Comparison of ENCODE assay signal across 1 cellular context in the genomic region with DNA sequence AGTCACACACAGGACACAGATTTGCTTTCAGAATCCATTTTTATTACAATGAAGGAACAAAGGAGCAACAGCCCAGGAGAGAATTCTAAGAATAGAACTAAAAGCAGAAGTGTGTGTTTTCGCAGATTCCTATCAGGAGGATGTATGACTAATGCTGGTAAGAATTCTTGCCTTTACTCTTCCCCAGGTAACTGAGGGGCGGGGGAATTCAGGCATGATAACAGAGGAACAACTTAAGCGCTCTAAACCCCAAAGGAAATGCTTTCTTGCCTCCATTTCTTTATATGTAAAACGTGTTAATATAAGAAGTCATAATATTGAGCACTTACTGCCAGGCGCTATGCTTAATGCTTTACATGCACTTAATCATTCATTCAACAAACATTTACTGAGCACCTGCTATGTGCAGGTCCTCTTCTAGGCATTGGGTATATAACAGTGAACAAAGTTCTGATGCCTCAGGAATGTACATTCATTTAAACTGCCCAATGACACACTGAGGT.
TF ChIP-seq lines count a peak whose summit lies in the region.

No MANE protein-coding gene starts in this region.

TF ChIP-seq in K562, 482 proteins besides CTCF, POLR2A, EP300 and RAD21 (continues in another document):
- peak; percentile 68; the same call in 1 of the 2 replicates for TF ChIP-seq MTA1 (IDR thresholded peaks at IDR 0.05; ENCODE audit: borderline replicate concordance)
- TF ChIP-seq NR3C1 (CRISPR knock-in tag; IDR thresholded peaks at IDR 0.05): no peak
- peak; percentile 84; the same call in 1 of the 2 replicates for TF ChIP-seq SMARCC2 (IDR thresholded peaks at IDR 0.05; ENCODE audit: low read depth)
- peak; percentile 98 for TF ChIP-seq SPI1 (IDR thresholded peaks at IDR 0.05; ENCODE audit: borderline replicate concordance, low read depth, low read length)
- peak; percentile 57; the same call in 1 of the 2 replicates for TF ChIP-seq ATF7 (IDR thresholded peaks at IDR 0.05)
- TF ChIP-seq TSC22D4 (tag; IDR thresholded peaks at IDR 0.05): no peak
- TF ChIP-seq DPF2 (IDR thresholded peaks at IDR 0.05): peak; percentile 83
- TF ChIP-seq MEF2D (tag; conservative IDR thresholded peaks at IDR 0.05; ENCODE audit: low read depth): peak; percentile 97
- no peak for TF ChIP-seq TCF7 (IDR thresholded peaks at IDR 0.05; ENCODE audit: borderline replicate concordance)
- peak; percentile 85 for TF ChIP-seq MEF2A (IDR thresholded peaks at IDR 0.05; ENCODE audit: control insufficient read depth, low read depth, low read length)
- TF ChIP-seq, protein P1, sequence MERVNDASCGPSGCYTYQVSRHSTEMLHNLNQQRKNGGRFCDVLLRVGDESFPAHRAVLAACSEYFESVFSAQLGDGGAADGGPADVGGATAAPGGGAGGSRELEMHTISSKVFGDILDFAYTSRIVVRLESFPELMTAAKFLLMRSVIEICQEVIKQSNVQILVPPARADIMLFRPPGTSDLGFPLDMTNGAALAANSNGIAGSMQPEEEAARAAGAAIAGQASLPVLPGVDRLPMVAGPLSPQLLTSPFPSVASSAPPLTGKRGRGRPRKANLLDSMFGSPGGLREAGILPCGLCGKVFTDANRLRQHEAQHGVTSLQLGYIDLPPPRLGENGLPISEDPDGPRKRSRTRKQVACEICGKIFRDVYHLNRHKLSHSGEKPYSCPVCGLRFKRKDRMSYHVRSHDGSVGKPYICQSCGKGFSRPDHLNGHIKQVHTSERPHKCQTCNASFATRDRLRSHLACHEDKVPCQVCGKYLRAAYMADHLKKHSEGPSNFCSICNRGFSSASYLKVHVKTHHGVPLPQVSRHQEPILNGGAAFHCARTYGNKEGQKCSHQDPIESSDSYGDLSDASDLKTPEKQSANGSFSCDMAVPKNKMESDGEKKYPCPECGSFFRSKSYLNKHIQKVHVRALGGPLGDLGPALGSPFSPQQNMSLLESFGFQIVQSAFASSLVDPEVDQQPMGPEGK (CRISPR knock-in tag; IDR thresholded peaks at IDR 0.05; ENCODE audit: borderline replicate concordance): no peak
- TF ChIP-seq ZNF3 (CRISPR knock-in tag; IDR thresholded peaks at IDR 0.05): peak; percentile 93
- TF ChIP-seq JUN (IDR thresholded peaks at IDR 0.05; ENCODE audit: borderline replicate concordance, low read depth, low read length): peak; percentile 87
- no peak for TF ChIP-seq JUN (CRISPR knock-in tag; IDR thresholded peaks at IDR 0.05; ENCODE audit: borderline replicate concordance)
- peak in 1 of 2 experiments; percentile 47; a peak in 1 of 4 replicates for TF ChIP-seq TBL1XR1 (IDR thresholded peaks at IDR 0.05; ENCODE audit: low read length in 2 of 2)
- peak; percentile 95 for TF ChIP-seq SOX6 (IDR thresholded peaks at IDR 0.05)
- peak in 1 of 2 experiments; percentile 41; a peak in 1 of 4 replicates for TF ChIP-seq RCOR1 (IDR thresholded peaks at IDR 0.05; ENCODE audit: borderline replicate concordance in 1 of 2, low read depth in 2 of 2, low read length in 2 of 2)
- no peak for TF ChIP-seq ZNF280B (CRISPR knock-in tag; IDR thresholded peaks at IDR 0.05)
- TF ChIP-seq, protein P2, sequence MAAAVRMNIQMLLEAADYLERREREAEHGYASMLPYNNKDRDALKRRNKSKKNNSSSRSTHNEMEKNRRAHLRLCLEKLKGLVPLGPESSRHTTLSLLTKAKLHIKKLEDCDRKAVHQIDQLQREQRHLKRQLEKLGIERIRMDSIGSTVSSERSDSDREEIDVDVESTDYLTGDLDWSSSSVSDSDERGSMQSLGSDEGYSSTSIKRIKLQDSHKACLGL (CRISPR knock-in tag; IDR thresholded peaks at IDR 0.05; ENCODE audit: borderline replicate concordance, poor library complexity, severe bottlenecking): no peak
- peak; percentile 95 for TF ChIP-seq SMARCE1 (IDR thresholded peaks at IDR 0.05)
- peak; percentile 94 for TF ChIP-seq CTBP1 (IDR thresholded peaks at IDR 0.05; ENCODE audit: borderline replicate concordance)
- TF ChIP-seq TFAM (CRISPR knock-in tag; conservative IDR thresholded peaks at IDR 0.05): no peak
- TF ChIP-seq RBBP5 (IDR thresholded peaks at IDR 0.05; ENCODE audit: borderline replicate concordance, insufficient read depth, low read length, poor library complexity, severe bottlenecking): no peak
- peak; percentile 10 for TF ChIP-seq RBM25 (IDR thresholded peaks at IDR 0.05; ENCODE audit: low read depth, low read length, severe bottlenecking)
- peak in 1 of 2 experiments; percentile 82; a peak in 1 of 4 replicates for TF ChIP-seq ZNF318 (IDR thresholded peaks at IDR 0.05; ENCODE audit: borderline replicate concordance in 1 of 2, low read depth in 1 of 2)
- peak; percentile 84 for TF ChIP-seq SMARCA4 (IDR thresholded peaks at IDR 0.05)
- TF ChIP-seq ZEB2 (IDR thresholded peaks at IDR 0.05): peak; percentile 98
- peak; percentile 94 for TF ChIP-seq FOSL1 (tag; conservative IDR thresholded peaks at IDR 0.05)
- TF ChIP-seq GATA2 (CRISPR knock-in tag; IDR thresholded peaks at IDR 0.05): peak; percentile 50; the same call in 1 of the 2 replicates
- no peak for TF ChIP-seq HDAC3 (IDR thresholded peaks at IDR 0.05; ENCODE audit: borderline replicate concordance, partially characterized antibody)
- peak; percentile 95 for TF ChIP-seq JUND (IDR thresholded peaks at IDR 0.05; ENCODE audit: borderline replicate concordance, low read depth, low read length)
- peak; percentile 96 for TF ChIP-seq JUND (tag; IDR thresholded peaks at IDR 0.05; ENCODE audit: borderline replicate concordance, low read depth, low read length)
- TF ChIP-seq FOS (IDR thresholded peaks at IDR 0.05; ENCODE audit: extremely low read depth, insufficient read length): peak; percentile 46
- no peak for TF ChIP-seq ZNF79 (CRISPR knock-in tag; IDR thresholded peaks at IDR 0.05; ENCODE audit: low read depth)
- TF ChIP-seq ARID1B (IDR thresholded peaks at IDR 0.05): peak; percentile 80
- TF ChIP-seq RNF2 (IDR thresholded peaks at IDR 0.05): 0 out of 2 replicates have a peak, but pooled peaks have one; percentile 35
- TF ChIP-seq, protein P3, sequence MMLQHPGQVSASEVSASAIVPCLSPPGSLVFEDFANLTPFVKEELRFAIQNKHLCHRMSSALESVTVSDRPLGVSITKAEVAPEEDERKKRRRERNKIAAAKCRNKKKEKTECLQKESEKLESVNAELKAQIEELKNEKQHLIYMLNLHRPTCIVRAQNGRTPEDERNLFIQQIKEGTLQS (IDR thresholded peaks at IDR 0.05): peak; percentile 82
- TF ChIP-seq, protein P3 (CRISPR knock-in tag; conservative IDR thresholded peaks at IDR 0.05): no peak
- TF ChIP-seq IRF1 (CRISPR knock-in tag; IDR thresholded peaks at IDR 0.05; ENCODE audit: borderline replicate concordance): no peak
- TF ChIP-seq GTF2A2 (tag; IDR thresholded peaks at IDR 0.05): no peak
- TF ChIP-seq CXXC5 (CRISPR knock-in tag; IDR thresholded peaks at IDR 0.05): peak; percentile 78; the same call in 1 of the 2 replicates
- peak; percentile 62 to 78; a peak in 3 of 4 replicates for TF ChIP-seq TEAD1 (CRISPR knock-in tag; IDR thresholded peaks at IDR 0.05)
- TF ChIP-seq NR2F6 (CRISPR knock-in tag; IDR thresholded peaks at IDR 0.05): no peak
- TF ChIP-seq, protein P4, sequence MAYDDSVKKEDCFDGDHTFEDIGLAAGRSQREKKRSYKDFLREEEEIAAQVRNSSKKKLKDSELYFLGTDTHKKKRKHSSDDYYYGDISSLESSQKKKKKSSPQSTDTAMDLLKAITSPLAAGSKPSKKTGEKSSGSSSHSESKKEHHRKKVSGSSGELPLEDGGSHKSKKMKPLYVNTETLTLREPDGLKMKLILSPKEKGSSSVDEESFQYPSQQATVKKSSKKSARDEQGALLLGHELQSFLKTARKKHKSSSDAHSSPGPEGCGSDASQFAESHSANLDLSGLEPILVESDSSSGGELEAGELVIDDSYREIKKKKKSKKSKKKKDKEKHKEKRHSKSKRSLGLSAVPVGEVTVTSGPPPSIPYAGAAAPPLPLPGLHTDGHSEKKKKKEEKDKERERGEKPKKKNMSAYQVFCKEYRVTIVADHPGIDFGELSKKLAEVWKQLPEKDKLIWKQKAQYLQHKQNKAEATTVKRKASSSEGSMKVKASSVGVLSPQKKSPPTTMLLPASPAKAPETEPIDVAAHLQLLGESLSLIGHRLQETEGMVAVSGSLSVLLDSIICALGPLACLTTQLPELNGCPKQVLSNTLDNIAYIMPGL (CRISPR knock-in tag; IDR thresholded peaks at IDR 0.05): no peak
- TF ChIP-seq DMBX1 (CRISPR knock-in tag; IDR thresholded peaks at IDR 0.05; ENCODE audit: borderline replicate concordance): no peak
- TF ChIP-seq HES1 (IDR thresholded peaks at IDR 0.05; ENCODE audit: low read depth): peak; percentile 45; the same call in 1 of the 2 replicates
- peak; percentile 79; the same call in 1 of the 2 replicates for TF ChIP-seq TEAD4 (IDR thresholded peaks at IDR 0.05; ENCODE audit: low read length)
- TF ChIP-seq TEAD4 (CRISPR knock-in tag; IDR thresholded peaks at IDR 0.05; ENCODE audit: borderline replicate concordance): no peak
